In the genomic region with DNA sequence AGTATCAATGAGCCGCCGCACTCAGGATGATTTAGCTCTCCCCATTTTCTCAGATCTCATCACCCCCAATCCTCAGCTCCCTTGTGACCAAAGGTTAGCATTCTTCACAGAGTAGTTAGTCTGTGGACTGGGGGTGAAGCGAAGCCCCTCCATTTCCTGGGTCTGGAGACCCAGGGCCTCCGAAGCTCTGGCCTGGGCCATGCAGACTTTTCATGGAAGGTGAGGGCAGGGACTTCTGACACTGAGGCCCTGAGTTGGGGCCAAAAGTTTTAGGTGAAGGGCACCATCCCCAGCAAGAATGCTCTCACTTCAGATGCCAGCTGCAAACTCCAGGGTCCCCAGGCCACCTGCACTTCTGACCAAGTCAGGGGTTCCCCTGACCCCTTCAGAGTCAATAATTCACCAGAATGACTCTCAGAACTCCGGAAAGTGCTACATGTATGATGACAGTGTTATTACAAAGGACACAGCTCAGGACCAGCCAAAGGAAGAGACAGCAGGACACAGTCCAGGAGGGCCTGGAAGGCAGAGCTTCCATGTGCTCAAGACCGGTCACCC, we compare ENCODE assay signal across 14 cellular contexts.
DNase-seq lines count a peak whose midpoint lies in the region; ATAC-seq, FAIRE-seq and TF ChIP-seq lines count a peak whose summit lies in the region.
"Had no signal": no experiment of that assay in that cellular context is flagged by ENCODE, and none has a peak within 500 bp of the region (broad histone marks: within the 10 kb centered on the region; RNA-seq: fewer than 3 reads in every experiment).

No MANE protein-coding gene starts in this region.

- peak overlapping the region; percentile 94 for H3K27ac Mint-ChIP-seq in activated CD8-positive, alpha-beta memory T cell treated with anti-CD3 and anti-CD28 coated beads, Interleukin-2, amount 10 ng/mL, durations not matched to agents 7 days and 5 days

- H3K9me3 ChIP-seq in keratinocyte (ENCODE audit: control insufficient read depth, low read depth, low read length) (peaks cover 12% of the 10 kb centered on the region), suprapubic skin (no peaks in the 10 kb centered on the region)
- H3K9me3 ChIP-seq: vagina had no signal

- H4K20me1 ChIP-seq in keratinocyte (ENCODE audit: control insufficient read depth, extremely low read depth, insufficient read depth, low read length), result no peaks in the 10 kb centered on the region

- no peak for DNase-seq in activated CD8-positive, alpha-beta memory T cell treated with anti-CD3 and anti-CD28 coated beads, Interleukin-2, amount 10 ng/mL, durations not matched to agents 7 days and 5 days
- no peak for DNase-seq in activated CD8-positive, alpha-beta memory T cell treated with anti-CD3 and anti-CD28 coated beads, Interleukin-2, amount 50 U/mL, for 4 hours
- no peak for DNase-seq in keratinocyte (ENCODE audit: low read depth, low spot score)
- DNase-seq in amniotic stem cell (lab: John Stamatoyannopoulos, UW), result no peak
- DNase-seq in mesenteric fat pad (ENCODE audit: low spot score), result no peak
- DNase-seq in suprapubic skin (ENCODE audit: low spot score in 2 of 2), result no peak
- DNase-seq: ACHN; activated gamma-delta T cell treated with Interleukin-2 at 50 U/mL for 16 hours; NCI-H1092 treated with DMSO at 0.1 percent for 48 hours; stimulated activated CD8-positive, alpha-beta memory T cell treated with anti-CD3 and anti-CD28 coated beads, Interleukin-4, amount 100 ng/mL, for 48 hours had no signal

- H3K36me3 Mint-ChIP-seq in activated CD8-positive, alpha-beta memory T cell treated with anti-CD3 and anti-CD28 coated beads, Interleukin-2, amount 10 ng/mL, durations not matched to agents 7 days and 5 days, result peaks cover 13% of the 10 kb centered on the region

- peaks cover 81% of the 10 kb centered on the region for H3K4me1 Mint-ChIP-seq in activated CD8-positive, alpha-beta memory T cell treated with anti-CD3 and anti-CD28 coated beads, Interleukin-2, amount 10 ng/mL, durations not matched to agents 7 days and 5 days

- H3K4me3 ChIP-seq in keratinocyte (ENCODE audit: control insufficient read depth in 2 of 3, extremely low read depth in 1 of 3, insufficient read depth in 2 of 3, low read depth in 1 of 3, low read length in 3 of 3) (no peak overlapping the region), suprapubic skin (no peak overlapping the region)
- H3K4me3 ChIP-seq: vagina had no signal

- H3K27ac ChIP-seq in keratinocyte (ENCODE audit: control insufficient read depth, insufficient read depth, low read length) (peak overlapping the region; percentile 6), suprapubic skin (no peak overlapping the region)
- H3K27ac ChIP-seq: vagina had no signal

- H2AFZ ChIP-seq in keratinocyte (ENCODE audit: control insufficient read depth, low read length), result no peak overlapping the region

- H3K27me3 ChIP-seq in keratinocyte (ENCODE audit: control insufficient read depth, extremely low read depth, insufficient read depth, low read length) (no peaks in the 10 kb centered on the region), suprapubic skin (peaks cover 15% of the 10 kb centered on the region)
- H3K27me3 ChIP-seq: vagina had no signal

- TF ChIP-seq EP300 in suprapubic skin (IDR thresholded peaks at IDR 0.05), result no peak

- 94% methylated on average over 6 of the region's 6 CpGs for WGBS in suprapubic skin

- FAIRE-seq in keratinocyte (lab: Jason Lieb, UNC), result no peak

- TF ChIP-seq CTCF in keratinocyte (optimal IDR thresholded peaks at IDR 0.05 in 1 of 3, IDR thresholded peaks at IDR 0.05 in 1 of 3, conservative IDR thresholded peaks at IDR 0.05 in 1 of 3; ENCODE audit: extremely low read depth in 1 of 3, insufficient read depth in 2 of 3, low read length in 3 of 3), result no peak
- TF ChIP-seq CTCF in suprapubic skin (IDR thresholded peaks at IDR 0.05), result no peak

- no peak overlapping the region for H3K4me2 ChIP-seq in keratinocyte (ENCODE audit: control insufficient read depth, extremely low read depth, insufficient read depth, low read depth, low read length)

- no peak for ATAC-seq in activated CD8-positive, alpha-beta memory T cell treated with anti-CD3 and anti-CD28 coated beads, Interleukin-2, amount 10 ng/mL, durations not matched to agents 7 days and 5 days
- ATAC-seq in GM19452 (IDR thresholded peaks at IDR 0.05; ENCODE audit: unreplicated experiment) (peak; percentile 25), HG03196 (IDR thresholded peaks at IDR 0.05; ENCODE audit: unreplicated experiment) (peak; percentile 23)
- ATAC-seq: Right ventricle myocardium inferior had no signal

- H3K4me1 ChIP-seq in keratinocyte (ENCODE audit: control insufficient read depth, extremely low read depth, insufficient read depth, low read length), result peaks cover 37% of the 10 kb centered on the region
- H3K4me1 ChIP-seq in suprapubic skin, result peaks cover 20% of the 10 kb centered on the region

- no peak for TF ChIP-seq POLR2A in suprapubic skin (IDR thresholded peaks at IDR 0.05)

- CTCF ChIA-PET in activated CD8-positive, alpha-beta memory T cell treated with anti-CD3 and anti-CD28 coated beads, Interleukin-2, amount 10 ng/mL, durations not matched to agents 7 days and 5 days (lab: Charles Lee), result interaction anchor here (0.7 to 4.0 kb wide), 9 partner anchors 8 to 325 kb away, joined by 3 to 26 read pairs (median 3); no protein-coding TSS in a partner anchor

- H3K27me3 Mint-ChIP-seq in activated CD8-positive, alpha-beta memory T cell treated with anti-CD3 and anti-CD28 coated beads, Interleukin-2, amount 10 ng/mL, durations not matched to agents 7 days and 5 days, result no peaks in the 10 kb centered on the region

- peaks cover 2% of the 10 kb centered on the region for H3K9me3 Mint-ChIP-seq in activated CD8-positive, alpha-beta memory T cell treated with anti-CD3 and anti-CD28 coated beads, Interleukin-2, amount 10 ng/mL, durations not matched to agents 7 days and 5 days (ENCODE audit: low read depth)

- H3K9ac ChIP-seq in keratinocyte (ENCODE audit: control insufficient read depth, extremely low read depth, insufficient read depth, low read length), result no peak overlapping the region

- no peak overlapping the region for H3K4me3 Mint-ChIP-seq in activated CD8-positive, alpha-beta memory T cell treated with anti-CD3 and anti-CD28 coated beads, Interleukin-2, amount 10 ng/mL, durations not matched to agents 7 days and 5 days

- H3K36me3 ChIP-seq in keratinocyte (ENCODE audit: control insufficient read depth in 2 of 2, extremely low read depth in 1 of 2, insufficient read depth in 2 of 2, low read length in 2 of 2) (no peaks in the 10 kb centered on the region), suprapubic skin (no peaks in the 10 kb centered on the region)
- H3K36me3 ChIP-seq: vagina had no signal

- no peaks in the 10 kb centered on the region for H3K9me1 ChIP-seq in keratinocyte (ENCODE audit: control insufficient read depth, extremely low read depth, insufficient read depth, low read length)

- H3K79me2 ChIP-seq in keratinocyte (ENCODE audit: control insufficient read depth, insufficient read depth, low read length), result no peaks in the 10 kb centered on the region

- dilution Hi-C loops in keratinocyte (cut with MboI; ENCODE audit: extremely low pct_ligation_motif_present, low sequenced_read_pairs), result no loop called here
